In the genomic region with DNA sequence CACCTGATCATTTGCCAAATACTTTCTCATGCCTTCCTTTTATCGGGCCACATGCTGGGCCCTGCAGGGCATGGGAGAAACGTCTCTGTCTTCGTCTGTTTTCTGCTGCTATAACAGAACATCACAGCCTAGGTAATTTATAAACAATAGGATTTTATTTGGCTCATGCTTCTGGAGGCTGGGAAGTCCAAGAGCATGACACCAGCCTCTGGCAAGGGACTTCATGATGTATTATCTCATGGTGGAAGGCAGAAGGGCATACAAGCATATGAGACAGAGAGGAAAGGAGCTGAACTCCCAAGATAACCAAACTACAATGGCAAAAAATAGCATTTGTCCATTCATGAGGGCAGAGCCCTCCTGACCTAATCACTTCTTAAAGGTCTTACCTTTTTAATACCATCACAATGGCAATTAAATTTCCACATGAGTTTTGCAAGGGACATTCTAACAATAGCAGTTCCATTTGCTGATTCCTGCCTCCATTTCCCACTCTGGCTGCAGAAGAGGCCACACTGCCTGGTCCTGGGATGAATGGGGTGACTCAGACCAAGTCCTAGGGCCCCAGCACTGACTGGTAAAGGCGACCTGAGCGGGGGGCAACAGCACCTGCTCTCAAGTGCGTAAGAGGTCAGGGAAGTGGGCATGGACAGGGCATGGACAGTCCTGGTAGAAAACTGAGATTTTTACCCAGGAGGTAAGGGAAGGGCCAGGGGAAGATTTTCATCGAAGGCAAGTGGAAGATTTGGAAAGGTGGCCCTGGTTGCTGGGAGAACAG, we compare ENCODE assay signal across 12 cellular contexts. TPM values are rescaled to one million over a fixed set of nuclear protein-coding genes. Genes with fewer than 3 reads are reported as not detected.
"Had no signal": no experiment of that assay in that cellular context is flagged by ENCODE, and none has a peak within 500 bp of the region (broad histone marks: within the 10 kb centered on the region; RNA-seq: fewer than 3 reads in every experiment).

No MANE protein-coding gene starts in this region.

- H3K4me3 ChIP-seq: cardiac muscle cell, left ventricle myocardium inferior had no signal

- H3K27ac ChIP-seq: cardiac muscle cell, left ventricle myocardium inferior had no signal

- H3K4me3 Mint-ChIP-seq: activated CD8-positive, alpha-beta T cell treated with anti-CD3 and anti-CD28 coated beads for 36 hours; neural crest cell had no signal

- H3K27ac Mint-ChIP-seq: activated CD8-positive, alpha-beta T cell treated with anti-CD3 and anti-CD28 coated beads for 36 hours had no signal

- DNase-seq: activated CD8-positive, alpha-beta T cell treated with anti-CD3 and anti-CD28 coated beads for 36 hours; activated T-cell treated with anti-CD3 and anti-CD28 coated beads for 4 hours; foreskin melanocyte; left ventricle myocardium inferior; mesenchymal stem cell; stimulated activated CD4-positive, alpha-beta T cell treated with anti-CD3 and anti-CD28 coated beads, Interleukin-4, amount 100 ng/mL, for 1 hour; stimulated activated CD8-positive, alpha-beta memory T cell treated with anti-CD3 and anti-CD28 coated beads, Interleukin-4, amount 100 ng/mL, for 48 hours; T-helper 9 cell had no signal

- H3K27me3 Mint-ChIP-seq: activated CD8-positive, alpha-beta T cell treated with anti-CD3 and anti-CD28 coated beads for 36 hours had no signal

- ATAC-seq: activated CD8-positive, alpha-beta T cell treated with anti-CD3 and anti-CD28 coated beads for 36 hours had no signal

- H3K36me3 ChIP-seq: cardiac muscle cell, left ventricle myocardium inferior had no signal

- H3K27me3 ChIP-seq: cardiac muscle cell had no signal

RNA-seq across cellular contexts. Expression of a gene that starts 5.1 kb away (rescaled TPM):
- total RNA-seq: cardiac muscle cell, endothelial cell of umbilical vein, left ventricle myocardium inferior, neural crest cell, osteocyte had no signal
- polyA plus RNA-seq: cardiac muscle cell, endothelial cell of umbilical vein had no signal
